Comparison of ENCODE assay signal across 23 cellular contexts in the genomic region with DNA sequence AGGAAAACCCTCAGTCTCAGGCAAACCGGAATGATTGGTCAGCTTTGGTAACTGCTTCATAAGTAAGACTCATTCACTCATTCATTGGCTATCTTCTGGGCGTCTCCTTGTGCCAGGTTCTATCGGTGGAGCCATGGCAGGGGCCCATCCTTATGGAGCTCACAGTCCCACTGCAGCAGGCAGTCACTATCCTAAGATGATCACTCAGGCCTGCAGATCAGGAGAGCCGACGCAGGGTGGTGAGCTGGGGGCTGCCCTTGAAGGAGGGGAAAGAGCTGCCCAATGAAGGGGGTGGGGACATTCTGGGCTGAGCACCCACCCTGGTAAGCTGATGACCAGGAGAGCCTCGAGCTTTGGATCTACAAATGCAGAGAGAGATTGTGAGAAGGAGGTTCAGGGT. TPM values are rescaled to one million over a fixed set of nuclear protein-coding genes. Genes with fewer than 3 reads are reported as not detected.
DNase-seq lines count a peak whose midpoint lies in the region; ATAC-seq and TF ChIP-seq lines count a peak whose summit lies in the region.
"Had no signal": no experiment of that assay in that cellular context is flagged by ENCODE, and none has a peak within 500 bp of the region (broad histone marks: within the 10 kb centered on the region; RNA-seq: fewer than 3 reads in every experiment).

No MANE protein-coding gene starts in this region.

- DNase-seq in cardiac septum (ENCODE audit: low spot score) (peak; percentile 71), right cardiac atrium (no peak), mesenteric fat pad (ENCODE audit: low spot score) (peak; percentile 86), sigmoid colon (peak; percentile 34), NCI-H128 (lab: John Stamatoyannopoulos, UW; ENCODE audit: unreplicated experiment) (no peak), T-cell (no peak), inferior parietal cortex (ENCODE audit: extremely low spot score) (no peak)
- DNase-seq: 8988T; ACHN; AML-193; BE2C; CD4-positive, alpha-beta T cell; CD8-positive, alpha-beta memory T cell; DMS 273 treated with DMSO at 0.1 percent for 48 hours; DMS79; EL; GDM1; GM23248; H7; HCEC 1CT had no signal

- no peaks in the 10 kb centered on the region for H3K36me3 ChIP-seq in sigmoid colon
- H3K36me3 ChIP-seq: BE2C; BLaER1 treated with 17β-estradiol and CSF1 and Interleukin-3, amounts not matched to agents 10 nM and 100 nM had no signal

- no peak overlapping the region for H3K4me3 Mint-ChIP-seq in T-cell
- H3K4me3 Mint-ChIP-seq: CD4-positive, alpha-beta T cell; CD8-positive, alpha-beta memory T cell had no signal

- POLR2A ChIA-PET in T-cell (lab: Charles Lee): no interaction called here

- H3K9me3 Mint-ChIP-seq in T-cell: peaks cover 0 to 5% (median 0%) of the 10 kb centered on the region in 3 donors
- H3K9me3 Mint-ChIP-seq: CD4-positive, alpha-beta T cell; CD8-positive, alpha-beta memory T cell had no signal

- H3K27ac ChIP-seq in right cardiac atrium (ENCODE audit: low read length) (no peak overlapping the region), sigmoid colon (no peak overlapping the region)
- H3K27ac ChIP-seq: A549; BLaER1 treated with 17β-estradiol and CSF1 and Interleukin-3, amounts not matched to agents 10 nM and 100 nM; GM23248 had no signal

- no peak for TF ChIP-seq CTCF in sigmoid colon (IDR thresholded peaks at IDR 0.05)

- peaks cover 3% of the 10 kb centered on the region for H3K4me1 ChIP-seq in right cardiac atrium (ENCODE audit: control insufficient read depth, insufficient read depth, low read length)
- H3K4me1 ChIP-seq in sigmoid colon: peaks cover 0 to 4% (median 0%) of the 10 kb centered on the region in 4 donors
- H3K4me1 ChIP-seq: BE2C had no signal

- H3K27ac Mint-ChIP-seq in T-cell: no peak overlapping the region
- H3K27ac Mint-ChIP-seq: CD4-positive, alpha-beta T cell; CD8-positive, alpha-beta memory T cell had no signal

- H3K9me3 ChIP-seq in right cardiac atrium (ENCODE audit: control insufficient read depth, low read length) (no peaks in the 10 kb centered on the region), sigmoid colon (no peaks in the 10 kb centered on the region)
- H3K9me3 ChIP-seq: A549; BE2C; BLaER1 treated with 17β-estradiol and CSF1 and Interleukin-3, amounts not matched to agents 10 nM and 100 nM had no signal

- H3K27me3 ChIP-seq in right cardiac atrium (ENCODE audit: control insufficient read depth, insufficient read depth): no peaks in the 10 kb centered on the region
- no peaks in the 10 kb centered on the region for H3K27me3 ChIP-seq in sigmoid colon
- H3K27me3 ChIP-seq: BE2C; BLaER1 treated with 17β-estradiol and CSF1 and Interleukin-3, amounts not matched to agents 10 nM and 100 nM had no signal

- ATAC-seq in right cardiac atrium (no peak), T-cell (replicated peaks in 1 of 4) (no peak)

- intact Hi-C loops in cardiac septum (cut with DNase I) (no loop called here), right cardiac atrium (cut with DNase I) (no loop called here), sigmoid colon (cut with DNase I) (no loop called here)

- H3K4me1 Mint-ChIP-seq in T-cell: peaks cover 0 to 2% (median 0%) of the 10 kb centered on the region in 3 donors
- H3K4me1 Mint-ChIP-seq: CD14-positive monocyte had no signal

- H3K4me3 ChIP-seq in right cardiac atrium (ENCODE audit: low read length) (no peak overlapping the region), sigmoid colon (no peak overlapping the region)
- H3K4me3 ChIP-seq: A549; BLaER1 treated with 17β-estradiol and CSF1 and Interleukin-3, amounts not matched to agents 10 nM and 100 nM; GM23248 had no signal

- no peak for TF ChIP-seq POLR2A in sigmoid colon (IDR thresholded peaks at IDR 0.05)

- CTCF ChIA-PET in T-cell (lab: Charles Lee): no interaction called here

- 88% methylated on average over 6 of the region's 6 CpGs for WGBS in right cardiac atrium
- 86 to 89% methylated on average over 6 of the region's 6 CpGs for WGBS in sigmoid colon, 2 donors

- no peaks in the 10 kb centered on the region for H3K36me3 Mint-ChIP-seq in T-cell
- H3K36me3 Mint-ChIP-seq: CD14-positive monocyte; CD8-positive, alpha-beta memory T cell had no signal

- no peak for TF ChIP-seq EP300 in sigmoid colon (IDR thresholded peaks at IDR 0.05)

- H3K27me3 Mint-ChIP-seq in T-cell: peaks cover 4 to 13% of the 10 kb centered on the region in 2 donors
- H3K27me3 Mint-ChIP-seq: CD4-positive, alpha-beta T cell had no signal

RNA-seq across cellular contexts. Expression of a gene that starts 20.5 kb away (rescaled TPM):
- 15.6 TPM for total RNA-seq in cardiac septum
- 10 to 100 TPM; 17.1 to 30.5 (median 21.2) TPM for total RNA-seq in right cardiac atrium
- 8.6 TPM for polyA plus RNA-seq in right cardiac atrium
- total RNA-seq in mesenteric fat pad: 38.6 TPM
- 10 to 100 TPM in 1 of 4 donors, 1 to 10 TPM in 3; 6.4 to 18.6 (median 7.6) TPM for total RNA-seq in sigmoid colon
- polyA plus RNA-seq in sigmoid colon: 1 to 10 TPM; 2.1 to 5.5 (median 3.6) TPM
- under 1 TPM in 3 of 5 donors, not detected in 2; 0.13 to 0.53 (median 0.32) TPM for total RNA-seq in T-cell
- total RNA-seq: CD4-positive, alpha-beta T cell; CD8-positive, alpha-beta memory T cell; GM23248 had no signal
- polyA plus RNA-seq: CD14-positive monocyte; CD8-positive, alpha-beta memory T cell; GM23248 had no signal

Comparison
In these comparisons a context has a peak if more than half of its experiments do, and no peak if none do; other contexts are left out.
1. DNase-seq: peak in cardiac septum (single experiment), mesenteric fat pad (single experiment) and sigmoid colon (single experiment); none in right cardiac atrium (0 of 3), NCI-H128 (single experiment), T-cell (0 of 34) and inferior parietal cortex (single experiment).
2. RNA of a gene that starts 20.5 kb away (total RNA-seq): 38.6 TPM in mesenteric fat pad (single experiment), 17.1 to 30.5 TPM in right cardiac atrium, 15.6 TPM in cardiac septum (single experiment) and 6.4 to 18.6 TPM in sigmoid colon; 0.13 to 0.53 TPM in T-cell; every median in the first group is over 4 times any median in the second.